In the genomic region with DNA sequence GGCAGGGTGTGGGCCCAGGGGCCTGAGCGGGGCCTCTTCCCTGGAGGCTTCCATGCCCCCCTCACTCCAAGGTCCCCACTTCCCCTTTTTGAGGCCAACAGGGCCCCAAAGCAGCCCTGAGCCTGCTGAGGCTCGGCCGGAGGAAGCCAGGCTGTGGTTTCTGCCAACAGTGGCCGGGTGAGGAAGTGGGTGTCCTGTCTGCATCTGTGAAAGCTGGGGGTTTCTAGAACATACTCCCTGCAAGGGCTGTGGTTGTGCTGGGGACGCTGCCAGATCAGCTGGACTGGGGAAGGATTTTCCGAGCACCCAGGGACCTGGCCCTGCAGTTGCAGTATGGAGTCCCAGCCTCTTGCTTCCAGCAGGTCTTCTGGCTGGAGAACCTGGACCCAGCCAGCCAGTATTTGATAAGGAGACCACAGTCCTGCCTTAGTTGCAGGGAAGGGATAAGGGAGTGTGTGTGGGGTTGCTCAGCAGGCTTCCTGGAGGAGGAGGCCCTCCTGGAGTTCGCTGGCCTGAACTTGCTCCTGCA, we compare ENCODE assay signal across 1 cellular context.
TF ChIP-seq lines count a peak whose summit lies in the region.

No MANE protein-coding gene starts in this region.

TF ChIP-seq in GM12878, 131 proteins besides CTCF, POLR2A, EP300 and RAD21 (continued from another document and continues in another):
- no peak for TF ChIP-seq EZH2 (IDR thresholded peaks at IDR 0.05; ENCODE audit: borderline replicate concordance, control insufficient read depth, low read depth, low read length)
- TF ChIP-seq CHD4 (IDR thresholded peaks at IDR 0.05) = no peak
- peak; percentile 1; the same call in 1 of the 2 replicates for TF ChIP-seq SMC3 (IDR thresholded peaks at IDR 0.05; ENCODE audit: borderline replicate concordance, low read length)
- TF ChIP-seq CBFB (IDR thresholded peaks at IDR 0.05; ENCODE audit: low read depth) = peak; percentile 94; the same call in 1 of the 2 replicates
- peak; percentile 100 for TF ChIP-seq DPF2 (IDR thresholded peaks at IDR 0.05)
- TF ChIP-seq EED (IDR thresholded peaks at IDR 0.05; ENCODE audit: low read depth) = peak; percentile 100
- no peak; the same call in 1 of the 2 replicates for TF ChIP-seq CREB1 (IDR thresholded peaks at IDR 0.05; ENCODE audit: low read depth)
- TF ChIP-seq ATF7 (IDR thresholded peaks at IDR 0.05; ENCODE audit: low read depth) = peak; percentile 70
- no peak for TF ChIP-seq SMAD5 (IDR thresholded peaks at IDR 0.05; ENCODE audit: low read depth)
- TF ChIP-seq RB1 (IDR thresholded peaks at IDR 0.05; ENCODE audit: borderline replicate concordance) = no peak
- TF ChIP-seq FOXM1 (IDR thresholded peaks at IDR 0.05; ENCODE audit: low read depth, low read length) = peak; percentile 56; the same call in 1 of the 2 replicates
- peak; percentile 53; the same call in 1 of the 2 replicates for TF ChIP-seq SIN3A (IDR thresholded peaks at IDR 0.05; ENCODE audit: low read depth, low read length)
- TF ChIP-seq, protein P1, sequence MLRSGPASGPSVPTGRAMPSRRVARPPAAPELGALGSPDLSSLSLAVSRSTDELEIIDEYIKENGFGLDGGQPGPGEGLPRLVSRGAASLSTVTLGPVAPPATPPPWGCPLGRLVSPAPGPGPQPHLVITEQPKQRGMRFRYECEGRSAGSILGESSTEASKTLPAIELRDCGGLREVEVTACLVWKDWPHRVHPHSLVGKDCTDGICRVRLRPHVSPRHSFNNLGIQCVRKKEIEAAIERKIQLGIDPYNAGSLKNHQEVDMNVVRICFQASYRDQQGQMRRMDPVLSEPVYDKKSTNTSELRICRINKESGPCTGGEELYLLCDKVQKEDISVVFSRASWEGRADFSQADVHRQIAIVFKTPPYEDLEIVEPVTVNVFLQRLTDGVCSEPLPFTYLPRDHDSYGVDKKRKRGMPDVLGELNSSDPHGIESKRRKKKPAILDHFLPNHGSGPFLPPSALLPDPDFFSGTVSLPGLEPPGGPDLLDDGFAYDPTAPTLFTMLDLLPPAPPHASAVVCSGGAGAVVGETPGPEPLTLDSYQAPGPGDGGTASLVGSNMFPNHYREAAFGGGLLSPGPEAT (IDR thresholded peaks at IDR 0.05; ENCODE audit: low read depth) = peak; percentile 98
- peak; percentile 41; the same call in 1 of the 2 replicates for TF ChIP-seq RAD51 (IDR thresholded peaks at IDR 0.05)
- no peak for TF ChIP-seq NFYA (IDR thresholded peaks at IDR 0.05; ENCODE audit: borderline replicate concordance, low read depth, low read length)
- TF ChIP-seq IRF4 (IDR thresholded peaks at IDR 0.05; ENCODE audit: low read depth, low read length) = peak; percentile 92
- TF ChIP-seq NR2F1 (conservative IDR thresholded peaks at IDR 0.05) = peak; percentile 90
- no peak for TF ChIP-seq SMAD1 (IDR thresholded peaks at IDR 0.05; ENCODE audit: low read depth, partially characterized antibody)
- TF ChIP-seq SP1 (IDR thresholded peaks at IDR 0.05; ENCODE audit: low read depth, low read length) = peak; percentile 78
- TF ChIP-seq NR2C1 (IDR thresholded peaks at IDR 0.05) = no peak
- TF ChIP-seq, protein P2, sequence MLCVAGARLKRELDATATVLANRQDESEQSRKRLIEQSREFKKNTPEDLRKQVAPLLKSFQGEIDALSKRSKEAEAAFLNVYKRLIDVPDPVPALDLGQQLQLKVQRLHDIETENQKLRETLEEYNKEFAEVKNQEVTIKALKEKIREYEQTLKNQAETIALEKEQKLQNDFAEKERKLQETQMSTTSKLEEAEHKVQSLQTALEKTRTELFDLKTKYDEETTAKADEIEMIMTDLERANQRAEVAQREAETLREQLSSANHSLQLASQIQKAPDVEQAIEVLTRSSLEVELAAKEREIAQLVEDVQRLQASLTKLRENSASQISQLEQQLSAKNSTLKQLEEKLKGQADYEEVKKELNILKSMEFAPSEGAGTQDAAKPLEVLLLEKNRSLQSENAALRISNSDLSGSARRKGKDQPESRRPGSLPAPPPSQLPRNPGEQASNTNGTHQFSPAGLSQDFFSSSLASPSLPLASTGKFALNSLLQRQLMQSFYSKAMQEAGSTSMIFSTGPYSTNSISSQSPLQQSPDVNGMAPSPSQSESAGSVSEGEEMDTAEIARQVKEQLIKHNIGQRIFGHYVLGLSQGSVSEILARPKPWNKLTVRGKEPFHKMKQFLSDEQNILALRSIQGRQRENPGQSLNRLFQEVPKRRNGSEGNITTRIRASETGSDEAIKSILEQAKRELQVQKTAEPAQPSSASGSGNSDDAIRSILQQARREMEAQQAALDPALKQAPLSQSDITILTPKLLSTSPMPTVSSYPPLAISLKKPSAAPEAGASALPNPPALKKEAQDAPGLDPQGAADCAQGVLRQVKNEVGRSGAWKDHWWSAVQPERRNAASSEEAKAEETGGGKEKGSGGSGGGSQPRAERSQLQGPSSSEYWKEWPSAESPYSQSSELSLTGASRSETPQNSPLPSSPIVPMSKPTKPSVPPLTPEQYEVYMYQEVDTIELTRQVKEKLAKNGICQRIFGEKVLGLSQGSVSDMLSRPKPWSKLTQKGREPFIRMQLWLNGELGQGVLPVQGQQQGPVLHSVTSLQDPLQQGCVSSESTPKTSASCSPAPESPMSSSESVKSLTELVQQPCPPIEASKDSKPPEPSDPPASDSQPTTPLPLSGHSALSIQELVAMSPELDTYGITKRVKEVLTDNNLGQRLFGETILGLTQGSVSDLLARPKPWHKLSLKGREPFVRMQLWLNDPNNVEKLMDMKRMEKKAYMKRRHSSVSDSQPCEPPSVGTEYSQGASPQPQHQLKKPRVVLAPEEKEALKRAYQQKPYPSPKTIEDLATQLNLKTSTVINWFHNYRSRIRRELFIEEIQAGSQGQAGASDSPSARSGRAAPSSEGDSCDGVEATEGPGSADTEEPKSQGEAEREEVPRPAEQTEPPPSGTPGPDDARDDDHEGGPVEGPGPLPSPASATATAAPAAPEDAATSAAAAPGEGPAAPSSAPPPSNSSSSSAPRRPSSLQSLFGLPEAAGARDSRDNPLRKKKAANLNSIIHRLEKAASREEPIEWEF (IDR thresholded peaks at IDR 0.05; ENCODE audit: insufficient replicate concordance, low read depth, low read length) = peak; percentile 55
- no peak for TF ChIP-seq BRCA1 (IDR thresholded peaks at IDR 0.05; ENCODE audit: low read depth, low read length)
- TF ChIP-seq, protein P3, sequence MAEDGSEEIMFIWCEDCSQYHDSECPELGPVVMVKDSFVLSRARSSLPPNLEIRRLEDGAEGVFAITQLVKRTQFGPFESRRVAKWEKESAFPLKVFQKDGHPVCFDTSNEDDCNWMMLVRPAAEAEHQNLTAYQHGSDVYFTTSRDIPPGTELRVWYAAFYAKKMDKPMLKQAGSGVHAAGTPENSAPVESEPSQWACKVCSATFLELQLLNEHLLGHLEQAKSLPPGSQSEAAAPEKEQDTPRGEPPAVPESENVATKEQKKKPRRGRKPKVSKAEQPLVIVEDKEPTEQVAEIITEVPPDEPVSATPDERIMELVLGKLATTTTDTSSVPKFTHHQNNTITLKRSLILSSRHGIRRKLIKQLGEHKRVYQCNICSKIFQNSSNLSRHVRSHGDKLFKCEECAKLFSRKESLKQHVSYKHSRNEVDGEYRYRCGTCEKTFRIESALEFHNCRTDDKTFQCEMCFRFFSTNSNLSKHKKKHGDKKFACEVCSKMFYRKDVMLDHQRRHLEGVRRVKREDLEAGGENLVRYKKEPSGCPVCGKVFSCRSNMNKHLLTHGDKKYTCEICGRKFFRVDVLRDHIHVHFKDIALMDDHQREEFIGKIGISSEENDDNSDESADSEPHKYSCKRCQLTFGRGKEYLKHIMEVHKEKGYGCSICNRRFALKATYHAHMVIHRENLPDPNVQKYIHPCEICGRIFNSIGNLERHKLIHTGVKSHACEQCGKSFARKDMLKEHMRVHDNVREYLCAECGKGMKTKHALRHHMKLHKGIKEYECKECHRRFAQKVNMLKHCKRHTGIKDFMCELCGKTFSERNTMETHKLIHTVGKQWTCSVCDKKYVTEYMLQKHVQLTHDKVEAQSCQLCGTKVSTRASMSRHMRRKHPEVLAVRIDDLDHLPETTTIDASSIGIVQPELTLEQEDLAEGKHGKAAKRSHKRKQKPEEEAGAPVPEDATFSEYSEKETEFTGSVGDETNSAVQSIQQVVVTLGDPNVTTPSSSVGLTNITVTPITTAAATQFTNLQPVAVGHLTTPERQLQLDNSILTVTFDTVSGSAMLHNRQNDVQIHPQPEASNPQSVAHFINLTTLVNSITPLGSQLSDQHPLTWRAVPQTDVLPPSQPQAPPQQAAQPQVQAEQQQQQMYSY (CRISPR knock-in tag; IDR thresholded peaks at IDR 0.05) = no peak
- TF ChIP-seq, protein P4, sequence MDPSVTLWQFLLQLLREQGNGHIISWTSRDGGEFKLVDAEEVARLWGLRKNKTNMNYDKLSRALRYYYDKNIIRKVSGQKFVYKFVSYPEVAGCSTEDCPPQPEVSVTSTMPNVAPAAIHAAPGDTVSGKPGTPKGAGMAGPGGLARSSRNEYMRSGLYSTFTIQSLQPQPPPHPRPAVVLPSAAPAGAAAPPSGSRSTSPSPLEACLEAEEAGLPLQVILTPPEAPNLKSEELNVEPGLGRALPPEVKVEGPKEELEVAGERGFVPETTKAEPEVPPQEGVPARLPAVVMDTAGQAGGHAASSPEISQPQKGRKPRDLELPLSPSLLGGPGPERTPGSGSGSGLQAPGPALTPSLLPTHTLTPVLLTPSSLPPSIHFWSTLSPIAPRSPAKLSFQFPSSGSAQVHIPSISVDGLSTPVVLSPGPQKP (IDR thresholded peaks at IDR 0.05; ENCODE audit: low read depth, low read length) = no peak
- TF ChIP-seq POU2F2 (IDR thresholded peaks at IDR 0.05; ENCODE audit: borderline replicate concordance, low read depth, low read length) = peak; percentile 34; the same call in 1 of the 3 replicates
- no peak for TF ChIP-seq STAT3 (IDR thresholded peaks at IDR 0.05; ENCODE audit: low read depth, low read length)
- no peak for TF ChIP-seq FOS (IDR thresholded peaks at IDR 0.05; ENCODE audit: borderline replicate concordance, extremely low read depth, insufficient read length)
- TF ChIP-seq KDM1A (IDR thresholded peaks at IDR 0.05; ENCODE audit: borderline replicate concordance) = no peak
- no peak for TF ChIP-seq TCF7 (IDR thresholded peaks at IDR 0.05; ENCODE audit: borderline replicate concordance)
- peak; percentile 85 for TF ChIP-seq TCF12 (IDR thresholded peaks at IDR 0.05; ENCODE audit: low read depth, low read length)
- TF ChIP-seq, protein P5, sequence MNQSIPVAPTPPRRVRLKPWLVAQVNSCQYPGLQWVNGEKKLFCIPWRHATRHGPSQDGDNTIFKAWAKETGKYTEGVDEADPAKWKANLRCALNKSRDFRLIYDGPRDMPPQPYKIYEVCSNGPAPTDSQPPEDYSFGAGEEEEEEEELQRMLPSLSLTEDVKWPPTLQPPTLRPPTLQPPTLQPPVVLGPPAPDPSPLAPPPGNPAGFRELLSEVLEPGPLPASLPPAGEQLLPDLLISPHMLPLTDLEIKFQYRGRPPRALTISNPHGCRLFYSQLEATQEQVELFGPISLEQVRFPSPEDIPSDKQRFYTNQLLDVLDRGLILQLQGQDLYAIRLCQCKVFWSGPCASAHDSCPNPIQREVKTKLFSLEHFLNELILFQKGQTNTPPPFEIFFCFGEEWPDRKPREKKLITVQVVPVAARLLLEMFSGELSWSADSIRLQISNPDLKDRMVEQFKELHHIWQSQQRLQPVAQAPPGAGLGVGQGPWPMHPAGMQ (IDR thresholded peaks at IDR 0.05; ENCODE audit: borderline replicate concordance) = no peak; the same call in 1 of the 2 replicates
- no peak for TF ChIP-seq CHD1 (IDR thresholded peaks at IDR 0.05; ENCODE audit: low read depth, low read length)
- no peak for TF ChIP-seq YBX1 (IDR thresholded peaks at IDR 0.05)
- TF ChIP-seq, protein P6, sequence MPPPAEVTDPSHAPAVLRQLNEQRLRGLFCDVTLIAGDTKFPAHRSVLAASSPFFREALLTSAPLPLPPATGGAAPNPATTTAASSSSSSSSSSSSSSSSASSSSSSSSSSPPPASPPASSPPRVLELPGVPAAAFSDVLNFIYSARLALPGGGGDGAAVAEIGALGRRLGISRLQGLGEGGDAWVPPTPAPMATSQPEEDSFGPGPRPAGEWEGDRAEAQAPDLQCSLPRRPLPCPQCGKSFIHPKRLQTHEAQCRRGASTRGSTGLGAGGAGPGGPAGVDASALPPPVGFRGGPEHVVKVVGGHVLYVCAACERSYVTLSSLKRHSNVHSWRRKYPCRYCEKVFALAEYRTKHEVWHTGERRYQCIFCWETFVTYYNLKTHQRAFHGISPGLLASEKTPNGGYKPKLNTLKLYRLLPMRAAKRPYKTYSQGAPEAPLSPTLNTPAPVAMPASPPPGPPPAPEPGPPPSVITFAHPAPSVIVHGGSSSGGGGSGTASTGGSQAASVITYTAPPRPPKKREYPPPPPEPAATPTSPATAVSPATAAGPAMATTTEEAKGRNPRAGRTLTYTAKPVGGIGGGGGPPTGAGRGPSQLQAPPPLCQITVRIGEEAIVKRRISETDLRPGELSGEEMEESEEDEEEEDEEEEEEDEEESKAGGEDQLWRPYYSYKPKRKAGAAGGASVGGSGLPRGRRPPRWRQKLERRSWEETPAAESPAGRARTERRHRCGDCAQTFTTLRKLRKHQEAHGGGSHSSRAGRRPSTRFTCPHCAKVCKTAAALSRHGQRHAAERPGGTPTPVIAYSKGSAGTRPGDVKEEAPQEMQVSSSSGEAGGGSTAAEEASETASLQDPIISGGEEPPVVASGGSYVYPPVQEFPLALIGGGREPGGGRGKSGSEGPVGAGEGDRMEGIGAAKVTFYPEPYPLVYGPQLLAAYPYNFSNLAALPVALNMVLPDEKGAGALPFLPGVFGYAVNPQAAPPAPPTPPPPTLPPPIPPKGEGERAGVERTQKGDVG (CRISPR knock-in tag; IDR thresholded peaks at IDR 0.05) = no peak
- peak; percentile 84 for TF ChIP-seq CHD2 (IDR thresholded peaks at IDR 0.05; ENCODE audit: borderline replicate concordance, low read depth, low read length)
- TF ChIP-seq CEBPB (IDR thresholded peaks at IDR 0.05; ENCODE audit: borderline replicate concordance in 1 of 2, low read depth in 2 of 2, low read length in 2 of 2) = no peak
- no peak for TF ChIP-seq STAT1 (conservative IDR thresholded peaks at IDR 0.05)
- TF ChIP-seq, protein P7, sequence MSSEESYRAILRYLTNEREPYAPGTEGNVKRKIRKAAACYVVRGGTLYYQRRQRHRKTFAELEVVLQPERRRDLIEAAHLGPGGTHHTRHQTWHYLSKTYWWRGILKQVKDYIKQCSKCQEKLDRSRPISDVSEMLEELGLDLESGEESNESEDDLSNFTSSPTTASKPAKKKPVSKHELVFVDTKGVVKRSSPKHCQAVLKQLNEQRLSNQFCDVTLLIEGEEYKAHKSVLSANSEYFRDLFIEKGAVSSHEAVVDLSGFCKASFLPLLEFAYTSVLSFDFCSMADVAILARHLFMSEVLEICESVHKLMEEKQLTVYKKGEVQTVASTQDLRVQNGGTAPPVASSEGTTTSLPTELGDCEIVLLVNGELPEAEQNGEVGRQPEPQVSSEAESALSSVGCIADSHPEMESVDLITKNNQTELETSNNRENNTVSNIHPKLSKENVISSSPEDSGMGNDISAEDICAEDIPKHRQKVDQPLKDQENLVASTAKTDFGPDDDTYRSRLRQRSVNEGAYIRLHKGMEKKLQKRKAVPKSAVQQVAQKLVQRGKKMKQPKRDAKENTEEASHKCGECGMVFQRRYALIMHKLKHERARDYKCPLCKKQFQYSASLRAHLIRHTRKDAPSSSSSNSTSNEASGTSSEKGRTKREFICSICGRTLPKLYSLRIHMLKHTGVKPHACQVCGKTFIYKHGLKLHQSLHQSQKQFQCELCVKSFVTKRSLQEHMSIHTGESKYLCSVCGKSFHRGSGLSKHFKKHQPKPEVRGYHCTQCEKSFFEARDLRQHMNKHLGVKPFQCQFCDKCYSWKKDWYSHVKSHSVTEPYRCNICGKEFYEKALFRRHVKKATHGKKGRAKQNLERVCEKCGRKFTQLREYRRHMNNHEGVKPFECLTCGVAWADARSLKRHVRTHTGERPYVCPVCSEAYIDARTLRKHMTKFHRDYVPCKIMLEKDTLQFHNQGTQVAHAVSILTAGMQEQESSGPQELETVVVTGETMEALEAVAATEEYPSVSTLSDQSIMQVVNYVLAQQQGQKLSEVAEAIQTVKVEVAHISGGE (CRISPR knock-in tag; IDR thresholded peaks at IDR 0.05) = no peak
- no peak for TF ChIP-seq SREBF1 (IDR thresholded peaks at IDR 0.05; ENCODE audit: low read length)
- TF ChIP-seq ZNF207 (IDR thresholded peaks at IDR 0.05; ENCODE audit: borderline replicate concordance) = peak; percentile 69
- TF ChIP-seq KLF5 (IDR thresholded peaks at IDR 0.05; ENCODE audit: partially characterized antibody) = no peak
